ENCODE assay signal across 8 cellular contexts in genomic region chr19:10291554-10292205, GRCh38. TPM values are rescaled to one million over a fixed set of nuclear protein-coding genes. Genes with fewer than 3 reads are reported as not detected.
A peak's percentile ranks its signal among the peaks of the same experiment; 100 is the strongest.
DNase-seq lines count a peak whose midpoint lies in the region; ATAC-seq and TF ChIP-seq lines count a peak whose summit lies in the region.

No MANE protein-coding gene starts in this region.

- no peak overlapping the region for H3K27ac ChIP-seq in PC-9
- no peak overlapping the region for H3K27ac ChIP-seq in esophagus (ENCODE audit: low read depth in 2 of 2, low read length in 1 of 2)
- no peak overlapping the region for H3K27ac ChIP-seq in foreskin keratinocyte

- H3K9me3 ChIP-seq in PC-9 (ENCODE audit: insufficient read depth, low read depth) (no peaks in the 10 kb centered on the region), esophagus (ENCODE audit: control insufficient read depth in 2 of 2, insufficient read depth in 1 of 2, low read depth in 1 of 2, low read length in 1 of 2) (peaks cover 0 to 18% of the 10 kb centered on the region in 2 donors)

- no peaks in the 10 kb centered on the region for H3K9me2 ChIP-seq in PC-9 (ENCODE audit: insufficient read depth)

- 1 to 2% methylated on average over 49 of the region's 49 CpGs for WGBS in esophagus, 2 donors

- H3K79me2 ChIP-seq in PC-9 (ENCODE audit: low read depth) = no peaks in the 10 kb centered on the region

- peak; percentile 34 for DNase-seq in ELF-1 (ENCODE audit: low read depth, low spot score)
- DNase-seq in PC-9 = no peak
- DNase-seq in posterior vena cava (ENCODE audit: low spot score) = peak; percentile 83
- DNase-seq in foreskin keratinocyte = no peak
- DNase-seq in G401 (ENCODE audit: low spot score) = no peak
- DNase-seq in head of caudate nucleus = no peak
- DNase-seq in pons (ENCODE audit: low spot score) = no peak

- H2AFZ ChIP-seq in PC-9 = peak overlapping the region; percentile 89

- peaks cover 17% of the 10 kb centered on the region for H3K4me1 ChIP-seq in PC-9 (replicated peaks; ENCODE audit: insufficient read depth)
- peaks cover 23 to 63% of the 10 kb centered on the region in 2 donors for H3K4me1 ChIP-seq in esophagus (ENCODE audit: control insufficient read depth in 2 of 2, insufficient read depth in 2 of 2, low read length in 1 of 2)
- peaks cover 7% of the 10 kb centered on the region for H3K4me1 ChIP-seq in foreskin keratinocyte

- in situ Hi-C loops in G401 (cut with HindIII; ENCODE audit: low sequenced_read_pairs) = no loop called here

- H3K4me2 ChIP-seq in PC-9 = peak overlapping the region; percentile 97

- H3K4me3 ChIP-seq in PC-9 (peak overlapping the region; percentile 78), esophagus (ENCODE audit: low read depth in 1 of 2, low read length in 2 of 2) (peak overlapping the region; percentile 17 to 31)

- no peaks in the 10 kb centered on the region for H4K20me1 ChIP-seq in PC-9 (ENCODE audit: insufficient read depth)

- no peak for TF ChIP-seq CTCF in PC-9 (conservative IDR thresholded peaks at IDR 0.05)
- no peak for TF ChIP-seq CTCF in foreskin keratinocyte (conservative IDR thresholded peaks at IDR 0.05)

- intact Hi-C loops in PC-9 (cut with micrococcal nuclease; ENCODE audit: unreplicated experiment) = no loop called here
- intact Hi-C loops in posterior vena cava (cut with DNase I) = no loop called here
- intact Hi-C loops in head of caudate nucleus (cut with DNase I) = no loop called here

- no TSS peak for BruUV-seq in PC-9 (replicated peaks; lab: Mats Ljungman, UMichigan)

- no peak for ATAC-seq in foreskin keratinocyte

- POLR2A ChIA-PET in PC-9 (lab: Charles Lee; ENCODE audit: unreplicated experiment) = interaction anchor here (0.6 to 0.7 kb wide), 4 partner anchors 23 to 391 kb away, joined by 4 to 10 read pairs (median 6); partner anchors contain the start of gene RAVER1

- H3F3A ChIP-seq in PC-9 (ENCODE audit: insufficient read depth, low read depth) = peaks cover 8% of the 10 kb centered on the region; the same call in 1 of the 2 replicates

- H3K36me3 ChIP-seq in PC-9 (ENCODE audit: low read depth) (no peaks in the 10 kb centered on the region), esophagus (ENCODE audit: control insufficient read depth in 2 of 2, insufficient read depth in 2 of 2, low read length in 1 of 2) (no peaks in the 10 kb centered on the region)

- no peaks in the 10 kb centered on the region for H3K27me3 ChIP-seq in PC-9 (ENCODE audit: insufficient read depth, low read depth)
- H3K27me3 ChIP-seq in esophagus (ENCODE audit: control insufficient read depth in 1 of 2, insufficient read depth in 2 of 2, low read length in 2 of 2) = peaks cover 0 to 25% of the 10 kb centered on the region in 2 donors
- peaks cover 93% of the 10 kb centered on the region for H3K27me3 ChIP-seq in foreskin keratinocyte

- CTCF ChIA-PET in PC-9 (lab: Charles Lee) = interaction anchor here (0.8 kb wide), 1 partner anchor 89 kb away, joined by 4 read pairs; the partner anchor contains the start of gene TYK2

RNA-seq across cellular contexts. Expression of gene ICAM5, which starts 1.9 kb away (rescaled TPM):
- total RNA-seq in PC-9 (2021) = 19.2 and 24.0 TPM in 2 replicates
- polyA plus RNA-seq in esophagus = under 1 TPM; 0.27 to 0.45 TPM
- under 1 TPM; 0.33 to 0.83 TPM for total RNA-seq in posterior vena cava
- total RNA-seq in foreskin keratinocyte = 2.5 and 3.8 TPM in 2 replicates
- polyA plus RNA-seq in foreskin keratinocyte = 1.4 and 2.2 TPM in 2 replicates
- total RNA-seq in G401 (2014; rRNA removed; shearing (Covaris generic)) = 13.2 and 14.8 TPM in 2 replicates

RNA-seq across cellular contexts. Expression of gene ICAM4, which starts 4.9 kb away (rescaled TPM):
- total RNA-seq in PC-9 (2021) (0.52 and 0.68 TPM in 2 replicates), posterior vena cava (under 1 TPM in 1 of 2 donors, not detected in 1; 0.57 TPM), foreskin keratinocyte (0.49 and 0.71 TPM in 2 replicates)
- polyA plus RNA-seq in esophagus (under 1 TPM; 0.12 to 0.26 TPM), foreskin keratinocyte (0.51 and 1.8 TPM in 2 replicates)
- 2.4 and 7.1 TPM in 2 replicates for total RNA-seq in G401 (2014; rRNA removed; shearing (Covaris generic))

RNA-seq across cellular contexts. Expression of gene ZGLP1, which starts 17.9 kb away (rescaled TPM):
- total RNA-seq in PC-9 (2021) (7.5 and 10.2 TPM in 2 replicates), posterior vena cava (1 to 10 TPM; 1.1 to 1.2 TPM), foreskin keratinocyte (1.6 and 2.6 TPM in 2 replicates)
- polyA plus RNA-seq in esophagus (1 to 10 TPM; 2.0 to 8.2 TPM), foreskin keratinocyte (3.4 and 3.6 TPM in 2 replicates)
- 0.55 and 1.6 TPM in 2 replicates for total RNA-seq in G401 (2014; rRNA removed; shearing (Covaris generic))

RNA-seq across cellular contexts. Expression of gene ICAM1, which starts 20.8 kb away (rescaled TPM):
- total RNA-seq in PC-9 (2021) = 23.8 and 32.9 TPM in 2 replicates
- polyA plus RNA-seq in esophagus = 1 to 10 TPM; 4.8 to 8.8 TPM
- 10 to 100 TPM; 21.0 to 21.9 TPM for total RNA-seq in posterior vena cava
- total RNA-seq in foreskin keratinocyte = 0.71 and 1.7 TPM in 2 replicates
- 0.56 and 1.3 TPM in 2 replicates for polyA plus RNA-seq in foreskin keratinocyte
- total RNA-seq in G401 (2014; rRNA removed; shearing (Covaris generic)) = 14.5 and 16.9 TPM in 2 replicates

RNA-seq across cellular contexts. Expression of gene FDX2, which starts 24.1 kb away (rescaled TPM):
- total RNA-seq in PC-9 (2021) (23.1 and 29.2 TPM in 2 replicates), posterior vena cava (10 to 100 TPM; 10.2 to 11.4 TPM), foreskin keratinocyte (30.9 and 33.2 TPM in 2 replicates)
- polyA plus RNA-seq in esophagus (10 to 100 TPM; 18.3 to 18.5 TPM), foreskin keratinocyte (58.1 and 63.7 TPM in 2 replicates)
- total RNA-seq in G401 (2014; rRNA removed; shearing (Covaris generic)) = 25.2 and 26.2 TPM in 2 replicates

Comparison
In these comparisons a context has a peak if more than half of its experiments do, and no peak if none do; other contexts are left out.
1. DNase-seq: peak in ELF-1 (single experiment) and posterior vena cava (single experiment); none in PC-9 (0 of 2), foreskin keratinocyte (0 of 2), G401 (single experiment), head of caudate nucleus (0 of 42) and pons (single experiment).